13 cellular contexts compared by ENCODE assay signal in genomic region chr5:137218471-137218870, GRCh38.
DNase-seq lines count a peak whose midpoint lies in the region; ATAC-seq and TF ChIP-seq lines count a peak whose summit lies in the region.
"Had no signal": no experiment of that assay in that cellular context is flagged by ENCODE, and none has a peak within 500 bp of the region (broad histone marks: within the 10 kb centered on the region; RNA-seq: fewer than 3 reads in every experiment).

No MANE protein-coding gene starts in this region.

- ATAC-seq in lung (ENCODE audit: insufficient read depth, low FRiP score) = peak; percentile 67
- ATAC-seq in psoas muscle = no peak
- no peak for ATAC-seq in GM21786 (IDR thresholded peaks at IDR 0.05; ENCODE audit: unreplicated experiment)
- no peak for ATAC-seq in GM19023 (IDR thresholded peaks at IDR 0.05; ENCODE audit: unreplicated experiment)
- ATAC-seq: K562 had no signal

- no peaks in the 10 kb centered on the region for H3K36me3 ChIP-seq in MG63
- H3K36me3 ChIP-seq in lung (ENCODE audit: control insufficient read depth in 2 of 2, insufficient read depth in 2 of 2, low read length in 2 of 2) = no peaks in the 10 kb centered on the region
- H3K36me3 ChIP-seq in psoas muscle (ENCODE audit: insufficient read depth in 1 of 2, low read depth in 1 of 2) = no peaks in the 10 kb centered on the region
- H3K36me3 ChIP-seq: BLaER1, cardiac muscle cell, tibial nerve had no signal

- H3K27ac ChIP-seq in cingulate gyrus (ENCODE audit: low read depth, low read length) (peak overlapping the region; percentile 66), lung (ENCODE audit: low read depth in 1 of 2, low read length in 1 of 2) (no peak overlapping the region), psoas muscle (no peak overlapping the region)
- H3K27ac ChIP-seq: BLaER1, cardiac muscle cell had no signal

- intact Hi-C loops in psoas muscle (cut with DNase I) = loop anchor here (5.0 to 10.0 kb wide), 2 partner anchors 411 to 414 kb away; no protein-coding TSS in a partner anchor

- WGBS in lung, 2 donors = 0 to 6% methylated on average over 1 of the region's 1 CpG
- WGBS in psoas muscle, 3 donors = 0% methylated on average over 1 of the region's 1 CpG

- no peak overlapping the region for H3K4me3 ChIP-seq in MG63
- no peak overlapping the region for H3K4me3 ChIP-seq in lung
- H3K4me3 ChIP-seq in psoas muscle = no peak overlapping the region
- H3K4me3 ChIP-seq: BLaER1, cardiac muscle cell, K562, tibial nerve had no signal

- TF ChIP-seq CTCF in lung (IDR thresholded peaks at IDR 0.05; ENCODE audit: control extremely low read depth, extremely low read depth) (no peak), psoas muscle (IDR thresholded peaks at IDR 0.05) (no peak)

- DNase-seq in AG08395 (ENCODE audit: low spot score) (peak; percentile 59), MG63 (peak; percentile 56), lung (ENCODE audit: low spot score) (no peak), psoas muscle (no peak), NCI-H1436 treated with DMSO at 0.1 percent for 48 hours (lab: John Stamatoyannopoulos, UW) (no peak)
- DNase-seq: activated T-cell treated with anti-CD3 and anti-CD28 coated beads, Interleukin-2, amount 50 U/mL, for 24 hours had no signal

- no peaks in the 10 kb centered on the region for H3K9me3 ChIP-seq in MG63
- H3K9me3 ChIP-seq in lung (ENCODE audit: control insufficient read depth in 2 of 2, insufficient read depth in 1 of 2, low read length in 1 of 2) = no peaks in the 10 kb centered on the region
- no peaks in the 10 kb centered on the region for H3K9me3 ChIP-seq in psoas muscle
- H3K9me3 ChIP-seq: BLaER1, tibial nerve had no signal

- H3K4me1 ChIP-seq in lung (ENCODE audit: control insufficient read depth in 2 of 2, insufficient read depth in 2 of 2, low read length in 2 of 2) = peaks cover 0 to 1% of the 10 kb centered on the region in 2 donors
- peaks cover 9% of the 10 kb centered on the region for H3K4me1 ChIP-seq in psoas muscle
- H3K4me1 ChIP-seq: BLaER1 had no signal

- no peaks in the 10 kb centered on the region for H3K27me3 ChIP-seq in MG63
- H3K27me3 ChIP-seq in lung (ENCODE audit: control insufficient read depth, insufficient read depth) = no peaks in the 10 kb centered on the region
- peaks cover 0 to 2% (median 0%) of the 10 kb centered on the region in 3 donors for H3K27me3 ChIP-seq in psoas muscle (ENCODE audit: insufficient read depth in 3 of 3, low read length in 2 of 3)
- H3K27me3 ChIP-seq: BLaER1, cardiac muscle cell, tibial nerve had no signal

Comparison
In these comparisons a context has a peak if more than half of its experiments do, and no peak if none do; other contexts are left out.
1. DNase-seq: peak in AG08395 (single experiment) and MG63 (single experiment); none in lung (single experiment), psoas muscle (0 of 2) and NCI-H1436 treated with DMSO at 0.1 percent for 48 hours (single experiment).